Comparison of ENCODE assay signal across 25 cellular contexts in the genomic region with DNA sequence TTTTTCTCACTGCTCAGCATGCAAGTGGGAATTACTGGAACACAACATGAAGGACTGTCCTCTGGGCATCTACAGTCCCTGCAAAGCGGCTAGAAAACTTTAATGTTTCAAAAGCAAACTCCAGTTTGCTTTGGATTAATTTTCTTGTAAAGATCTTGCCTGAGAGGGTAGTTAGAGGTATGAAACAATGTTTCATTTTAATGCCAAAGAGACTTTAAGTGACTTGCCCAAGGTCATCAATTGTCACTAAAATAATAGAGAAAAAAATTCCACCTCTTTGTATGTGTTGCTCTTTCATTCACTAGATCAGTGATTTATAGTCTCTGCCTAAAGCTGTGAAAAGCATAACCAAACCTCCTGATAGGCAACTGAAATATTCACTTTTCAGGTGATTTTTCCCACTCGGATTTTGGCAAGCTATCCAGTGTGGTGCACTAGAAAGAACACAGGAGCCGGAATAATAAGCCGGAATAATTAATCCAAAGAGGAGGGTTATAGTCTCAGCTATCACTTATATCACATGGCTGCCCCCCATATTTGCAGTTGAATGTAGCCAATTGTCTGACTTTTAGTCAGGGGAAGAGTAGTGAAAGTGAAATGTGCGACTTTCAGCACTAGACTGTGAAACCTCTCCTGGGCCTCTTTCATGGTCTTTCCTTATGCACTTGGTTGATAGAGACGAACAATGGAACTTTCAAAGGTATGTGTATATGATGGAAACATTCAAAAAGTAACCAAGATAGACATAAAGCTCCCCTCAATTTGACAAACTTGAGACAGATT.
"Had no signal": no experiment of that assay in that cellular context is flagged by ENCODE, and none has a peak within 500 bp of the region (broad histone marks: within the 10 kb centered on the region; RNA-seq: fewer than 3 reads in every experiment).

No MANE protein-coding gene starts in this region.

- H3K4me2 ChIP-seq: hepatocyte had no signal

- H3K36me3 ChIP-seq: brain microvascular endothelial cell, gastroesophageal sphincter, tibial nerve had no signal

- H3K27me3 ChIP-seq: brain microvascular endothelial cell, gastroesophageal sphincter, hepatocyte, tibial nerve had no signal

- H3K9me3 Mint-ChIP-seq: mesothelial cell of epicardium, neural crest cell had no signal

- H3K4me3 Mint-ChIP-seq: effector memory CD8-positive, alpha-beta T cell; mesothelial cell of epicardium; naive thymus-derived CD4-positive, alpha-beta T cell; neural crest cell had no signal

- H3K4me1 Mint-ChIP-seq: naive thymus-derived CD4-positive, alpha-beta T cell had no signal

- H3K27ac ChIP-seq: brain microvascular endothelial cell, coronary artery, dorsolateral prefrontal cortex, gastroesophageal sphincter, hepatocyte, tibial nerve, VCaP had no signal

- FAIRE-seq: TTC549 had no signal

- H2AFZ ChIP-seq: hepatocyte had no signal

- H3K79me2 ChIP-seq: hepatocyte had no signal

- H3K27me3 Mint-ChIP-seq: effector memory CD8-positive, alpha-beta T cell; naive thymus-derived CD4-positive, alpha-beta T cell had no signal

- H3K36me3 Mint-ChIP-seq: mesothelial cell of epicardium; naive thymus-derived CD4-positive, alpha-beta T cell had no signal

- DNase-seq: activated CD4-positive, alpha-beta T cell treated with anti-CD3 and anti-CD28 coated beads for 48 hours; activated CD4-positive, alpha-beta T cell treated with anti-CD3 and anti-CD28 coated beads, Interleukin-2, amount 50 U/mL, for 48 hours; activated CD8-positive, alpha-beta memory T cell treated with anti-CD3 and anti-CD28 coated beads, Interleukin-2, amount 50 U/mL, for 4 hours; activated gamma-delta T cell; activated naive CD4-positive, alpha-beta T cell treated with anti-CD3 and anti-CD28 coated beads, Interleukin-2, amount 50 U/mL, for 16 hours; activated T-cell treated with anti-CD3 and anti-CD28 coated beads, Interleukin-2, amount 50 U/mL, for 1 hour; amniotic stem cell; brain microvascular endothelial cell; dorsolateral prefrontal cortex; effector memory CD8-positive, alpha-beta T cell; erythroblast; naive thymus-derived CD4-positive, alpha-beta T cell; right cardiac atrium; stimulated activated CD4-positive, alpha-beta T cell treated with anti-CD3 and anti-CD28 coated beads, Interleukin-15, amount 100 ng/mL, for 24 hours; stimulated activated CD4-positive, alpha-beta T cell treated with anti-CD3 and anti-CD28 coated beads, Interleukin-2, amount 100 ng/mL, for 24 hours; stimulated activated naive CD4-positive, alpha-beta T cell had no signal

- H3K27ac Mint-ChIP-seq: effector memory CD8-positive, alpha-beta T cell; mesothelial cell of epicardium; naive thymus-derived CD4-positive, alpha-beta T cell had no signal

- H3K9me3 ChIP-seq: gastroesophageal sphincter, tibial nerve had no signal

- H3K4me3 ChIP-seq: coronary artery, dorsolateral prefrontal cortex, gastroesophageal sphincter, hepatocyte, tibial nerve had no signal

- H3K4me1 ChIP-seq: gastroesophageal sphincter, tibial nerve had no signal

- ATAC-seq: activated CD4-positive, CD25-positive, alpha-beta regulatory T cell treated with anti-CD3 and anti-CD28 coated beads, Interleukin-2, amount 50 U/mL, for 24 hours; effector memory CD8-positive, alpha-beta T cell; gastroesophageal sphincter; naive thymus-derived CD4-positive, alpha-beta T cell; right cardiac atrium had no signal
